In genomic region chr10:50578949-50579348, GRCh38 we compare ENCODE assay signal across 25 cellular contexts.
"Had no signal": no experiment of that assay in that cellular context is flagged by ENCODE, and none has a peak within 500 bp of the region (broad histone marks: within the 10 kb centered on the region; RNA-seq: fewer than 3 reads in every experiment).

No MANE protein-coding gene starts in this region.

- H3K9me3 ChIP-seq: body of pancreas, esophagus squamous epithelium, gastrocnemius medialis, mucosa of descending colon had no signal

- H3K36me3 ChIP-seq: cardiac muscle cell, esophagus squamous epithelium, gastrocnemius medialis had no signal

- H3K9me3 Mint-ChIP-seq: activated CD4-positive, alpha-beta T cell treated with anti-CD3 and anti-CD28 coated beads, Interleukin-2, amount 10 ng/mL, durations not matched to agents 7 days and 5 days; activated CD8-positive, alpha-beta T cell treated with anti-CD3 and anti-CD28 coated beads for 36 hours; activated naive CD8-positive, alpha-beta T cell treated with anti-CD3 and anti-CD28 coated beads, Interleukin-2, amount 50 U/mL, for 24 hours; nephron progenitor cell; stimulated activated effector memory CD8-positive, alpha-beta T cell treated with anti-CD3 and anti-CD28 coated beads, Interleukin-12 subunit alpha, Interleukin-12 subunit beta, amount 100 ng/mL, for 72 hours had no signal

- H3K27ac Mint-ChIP-seq: activated CD4-positive, alpha-beta T cell treated with anti-CD3 and anti-CD28 coated beads, Interleukin-2, amount 10 ng/mL, durations not matched to agents 7 days and 5 days; activated CD8-positive, alpha-beta memory T cell treated with anti-CD3 and anti-CD28 coated beads, Interleukin-2, amount 10 ng/mL, durations not matched to agents 7 days and 5 days; activated CD8-positive, alpha-beta T cell treated with anti-CD3 and anti-CD28 coated beads for 36 hours; activated naive CD8-positive, alpha-beta T cell treated with anti-CD3 and anti-CD28 coated beads, Interleukin-2, amount 50 U/mL, for 24 hours; nephron progenitor cell; stimulated activated effector memory CD8-positive, alpha-beta T cell treated with anti-CD3 and anti-CD28 coated beads, Interleukin-12 subunit alpha, Interleukin-12 subunit beta, amount 100 ng/mL, for 72 hours had no signal

- H2AFZ ChIP-seq: parathyroid adenoma had no signal

- DNase-seq: activated CD4-positive, alpha-beta T cell treated with anti-CD3 and anti-CD28 coated beads, Interleukin-2, amount 10 ng/mL, durations not matched to agents 7 days and 5 days; activated CD4-positive, CD25-positive, alpha-beta regulatory T cell treated with anti-CD3 and anti-CD28 coated beads, Interleukin-2, amount 50 U/mL, for 72 hours; activated CD8-positive, alpha-beta memory T cell treated with anti-CD3 and anti-CD28 coated beads, Interleukin-2, amount 10 ng/mL, durations not matched to agents 7 days and 5 days; activated CD8-positive, alpha-beta T cell treated with anti-CD3 and anti-CD28 coated beads for 36 hours; activated effector memory CD4-positive, alpha-beta T cell treated with anti-CD3 and anti-CD28 coated beads, Interleukin-2, amount 50 U/mL, for 16 hours; activated naive CD4-positive, alpha-beta T cell treated with anti-CD3 and anti-CD28 coated beads, Interleukin-2, amount 50 U/mL, for 16 hours; activated naive CD8-positive, alpha-beta T cell treated with anti-CD3 and anti-CD28 coated beads, Interleukin-2, amount 50 U/mL, for 24 hours; activated T-cell treated with anti-CD3 and anti-CD28 coated beads for 4 hours; anterior cingulate cortex; body of pancreas; esophagus squamous epithelium; gastrocnemius medialis; hypothalamus; left ventricle myocardium superior; mesenchymal stem cell; mucosa of descending colon; nephron progenitor cell; nucleus accumbens; small intestine; stimulated activated CD4-positive, alpha-beta T cell treated with anti-CD3 and anti-CD28 coated beads, Interleukin-2, amount 100 ng/mL, for 24 hours; trophoblast cell had no signal

- H3K9ac ChIP-seq: parathyroid adenoma had no signal

- H3K27me3 ChIP-seq: body of pancreas, cardiac muscle cell, esophagus squamous epithelium, gastrocnemius medialis had no signal

- H3K36me3 Mint-ChIP-seq: stimulated activated effector memory CD8-positive, alpha-beta T cell treated with anti-CD3 and anti-CD28 coated beads, Interleukin-12 subunit alpha, Interleukin-12 subunit beta, amount 100 ng/mL, for 72 hours had no signal

- H3K4me3 Mint-ChIP-seq: activated CD4-positive, alpha-beta T cell treated with anti-CD3 and anti-CD28 coated beads, Interleukin-2, amount 10 ng/mL, durations not matched to agents 7 days and 5 days; activated CD8-positive, alpha-beta memory T cell treated with anti-CD3 and anti-CD28 coated beads, Interleukin-2, amount 10 ng/mL, durations not matched to agents 7 days and 5 days; activated CD8-positive, alpha-beta T cell treated with anti-CD3 and anti-CD28 coated beads for 36 hours; activated naive CD8-positive, alpha-beta T cell treated with anti-CD3 and anti-CD28 coated beads, Interleukin-2, amount 50 U/mL, for 24 hours; nephron progenitor cell; stimulated activated effector memory CD8-positive, alpha-beta T cell treated with anti-CD3 and anti-CD28 coated beads, Interleukin-12 subunit alpha, Interleukin-12 subunit beta, amount 100 ng/mL, for 72 hours had no signal

- ATAC-seq: activated CD8-positive, alpha-beta memory T cell treated with anti-CD3 and anti-CD28 coated beads, Interleukin-2, amount 10 ng/mL, durations not matched to agents 7 days and 5 days; activated CD8-positive, alpha-beta T cell treated with anti-CD3 and anti-CD28 coated beads for 36 hours; activated naive CD8-positive, alpha-beta T cell treated with anti-CD3 and anti-CD28 coated beads, Interleukin-2, amount 50 U/mL, for 24 hours; body of pancreas; gastrocnemius medialis; left ventricle myocardium superior; sciatic nerve; stimulated activated effector memory CD8-positive, alpha-beta T cell treated with anti-CD3 and anti-CD28 coated beads, Interleukin-12 subunit alpha, Interleukin-12 subunit beta, amount 100 ng/mL, for 72 hours had no signal

- H3K27me3 Mint-ChIP-seq: activated CD4-positive, alpha-beta T cell treated with anti-CD3 and anti-CD28 coated beads, Interleukin-2, amount 10 ng/mL, durations not matched to agents 7 days and 5 days; activated CD8-positive, alpha-beta memory T cell treated with anti-CD3 and anti-CD28 coated beads, Interleukin-2, amount 10 ng/mL, durations not matched to agents 7 days and 5 days; activated CD8-positive, alpha-beta T cell treated with anti-CD3 and anti-CD28 coated beads for 36 hours; activated naive CD8-positive, alpha-beta T cell treated with anti-CD3 and anti-CD28 coated beads, Interleukin-2, amount 50 U/mL, for 24 hours had no signal

- H3K4me3 ChIP-seq: body of pancreas, cardiac muscle cell, esophagus squamous epithelium, gastrocnemius medialis, mucosa of descending colon had no signal
